ENCODE assay signal across 10 cellular contexts in genomic region chr10:34740321-34740720, GRCh38.
DNase-seq lines count a peak whose midpoint lies in the region; ATAC-seq and TF ChIP-seq lines count a peak whose summit lies in the region.
"Had no signal": no experiment of that assay in that cellular context is flagged by ENCODE, and none has a peak within 500 bp of the region (broad histone marks: within the 10 kb centered on the region; RNA-seq: fewer than 3 reads in every experiment).

No MANE protein-coding gene starts in this region.

- no peaks in the 10 kb centered on the region for H3K36me3 Mint-ChIP-seq in effector memory CD8-positive, alpha-beta T cell (ENCODE audit: insufficient read depth)

- H3K9me3 ChIP-seq in thyroid gland, result no peaks in the 10 kb centered on the region
- H3K9me3 ChIP-seq: prostate gland had no signal

- H3K27ac ChIP-seq in brain microvascular endothelial cell (peak overlapping the region; percentile 32), thyroid gland (peak overlapping the region in 2 of 3 donors; percentile 20 to 45)

- WGBS in thyroid gland, 2 donors, result 48 to 53% methylated on average over 5 of the region's 5 CpGs

- H3K4me3 ChIP-seq in brain microvascular endothelial cell (ENCODE audit: low read depth, low read length), result peak overlapping the region; percentile 35
- H3K4me3 ChIP-seq in thyroid gland (replicated peaks in 1 of 3), result no peak overlapping the region
- H3K4me3 ChIP-seq: prostate gland had no signal

- TF ChIP-seq POLR2A in thyroid gland (IDR thresholded peaks at IDR 0.05), result no peak

- peak; percentile 16 for ATAC-seq in left colon
- ATAC-seq in GM18909 (IDR thresholded peaks at IDR 0.05; ENCODE audit: poor library complexity, unreplicated experiment), result no peak
- ATAC-seq in effector memory CD8-positive, alpha-beta T cell (replicated peaks), result no peak

- intact Hi-C loops in left colon (cut with DNase I, micrococcal nuclease), result no loop called here
- intact Hi-C loops in thyroid gland (cut with DNase I), result no loop called here

- H3K27me3 ChIP-seq in brain microvascular endothelial cell (replicated peaks) (no peaks in the 10 kb centered on the region), thyroid gland (no peaks in the 10 kb centered on the region)

- H3K27me3 Mint-ChIP-seq in effector memory CD8-positive, alpha-beta T cell, result peaks cover 21 to 48% of the 10 kb centered on the region in 2 donors

- no peak for TF ChIP-seq CTCF in brain microvascular endothelial cell (IDR thresholded peaks at IDR 0.05; ENCODE audit: low read depth, low read length, missing control alignments)
- TF ChIP-seq CTCF in thyroid gland (IDR thresholded peaks at IDR 0.05), result no peak

- in situ Hi-C loops in brain microvascular endothelial cell (cut with HindIII; ENCODE audit: low pct_ligation_motif_present, low sequenced_read_pairs), result no loop called here

- H3K4me1 ChIP-seq in thyroid gland, result peaks cover 22 to 29% of the 10 kb centered on the region in 2 donors

- DNase-seq in NCI-H345 (lab: John Stamatoyannopoulos, UW) (peak; percentile 36), NCI-H345 treated with DMSO at 0.1 percent for 48 hours (lab: John Stamatoyannopoulos, UW; ENCODE audit: unreplicated experiment) (no peak), brain microvascular endothelial cell (no peak), left colon (no peak), thyroid gland (no peak)
- no peak for DNase-seq in activated CD4-positive, alpha-beta T cell treated with anti-CD3 and anti-CD28 coated beads for 1 hour
- DNase-seq in effector memory CD8-positive, alpha-beta T cell, result no peak
- DNase-seq: activated CD4-positive, alpha-beta memory T cell treated with anti-CD3 and anti-CD28 coated beads, Interleukin-2, amount 10 ng/mL, durations not matched to agents 7 days and 5 days had no signal

- H3K27ac Mint-ChIP-seq in effector memory CD8-positive, alpha-beta T cell, result no peak overlapping the region
- H3K27ac Mint-ChIP-seq: activated CD4-positive, alpha-beta memory T cell treated with anti-CD3 and anti-CD28 coated beads, Interleukin-2, amount 10 ng/mL, durations not matched to agents 7 days and 5 days had no signal

- no peaks in the 10 kb centered on the region for H3K4me1 Mint-ChIP-seq in effector memory CD8-positive, alpha-beta T cell (ENCODE audit: low read depth in 2 of 2)
- H3K4me1 Mint-ChIP-seq: activated CD4-positive, alpha-beta memory T cell treated with anti-CD3 and anti-CD28 coated beads, Interleukin-2, amount 10 ng/mL, durations not matched to agents 7 days and 5 days had no signal

- no peak overlapping the region for H3K4me3 Mint-ChIP-seq in effector memory CD8-positive, alpha-beta T cell
- H3K4me3 Mint-ChIP-seq: activated CD4-positive, alpha-beta memory T cell treated with anti-CD3 and anti-CD28 coated beads, Interleukin-2, amount 10 ng/mL, durations not matched to agents 7 days and 5 days had no signal

- H3K9me3 Mint-ChIP-seq in effector memory CD8-positive, alpha-beta T cell, result no peaks in the 10 kb centered on the region
- H3K9me3 Mint-ChIP-seq: activated CD4-positive, alpha-beta memory T cell treated with anti-CD3 and anti-CD28 coated beads, Interleukin-2, amount 10 ng/mL, durations not matched to agents 7 days and 5 days had no signal

- H3K36me3 ChIP-seq in brain microvascular endothelial cell (replicated peaks), result no peaks in the 10 kb centered on the region
- H3K36me3 ChIP-seq in thyroid gland, result no peaks in the 10 kb centered on the region
- H3K36me3 ChIP-seq: prostate gland had no signal
